ENCODE assay signal across 1 cellular context in genomic region chr2:36663851-36664715, GRCh38.
TF ChIP-seq lines count a peak whose summit lies in the region.

No MANE protein-coding gene starts in this region.

TF ChIP-seq in HepG2, 621 proteins besides CTCF, POLR2A, EP300 and RAD21 (continued from another document):
- TF ChIP-seq ZNF800 (CRISPR knock-in tag; IDR thresholded peaks at IDR 0.05) (no peak), NRL (CRISPR knock-in tag; IDR thresholded peaks at IDR 0.05; ENCODE audit: borderline replicate concordance) (no peak), ZNF282 (IDR thresholded peaks at IDR 0.05; ENCODE audit: partially characterized antibody) (no peak), SOX5 (CRISPR knock-in tag; IDR thresholded peaks at IDR 0.05; ENCODE audit: borderline replicate concordance) (peak; percentile 37; the same call in 1 of the 2 replicates), MEIS2 (CRISPR knock-in tag; IDR thresholded peaks at IDR 0.05) (no peak), MEF2D (CRISPR knock-in tag; IDR thresholded peaks at IDR 0.05) (no peak), ZNF180 (CRISPR knock-in tag; IDR thresholded peaks at IDR 0.05; ENCODE audit: borderline replicate concordance, low read depth) (no peak), ZBTB10 (CRISPR knock-in tag; IDR thresholded peaks at IDR 0.05; ENCODE audit: borderline replicate concordance) (no peak), PHB2 (IDR thresholded peaks at IDR 0.05; ENCODE audit: partially characterized antibody) (no peak), DNMT1 (CRISPR knock-in tag; IDR thresholded peaks at IDR 0.05) (no peak)
- TF ChIP-seq, protein P1, sequence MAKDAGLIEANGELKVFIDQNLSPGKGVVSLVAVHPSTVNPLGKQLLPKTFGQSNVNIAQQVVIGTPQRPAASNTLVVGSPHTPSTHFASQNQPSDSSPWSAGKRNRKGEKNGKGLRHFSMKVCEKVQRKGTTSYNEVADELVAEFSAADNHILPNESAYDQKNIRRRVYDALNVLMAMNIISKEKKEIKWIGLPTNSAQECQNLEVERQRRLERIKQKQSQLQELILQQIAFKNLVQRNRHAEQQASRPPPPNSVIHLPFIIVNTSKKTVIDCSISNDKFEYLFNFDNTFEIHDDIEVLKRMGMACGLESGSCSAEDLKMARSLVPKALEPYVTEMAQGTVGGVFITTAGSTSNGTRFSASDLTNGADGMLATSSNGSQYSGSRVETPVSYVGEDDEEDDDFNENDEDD (CRISPR knock-in tag; IDR thresholded peaks at IDR 0.05; ENCODE audit: borderline replicate concordance) = peak; percentile 51; the same call in 1 of the 2 replicates
- TF ChIP-seq, protein P2, sequence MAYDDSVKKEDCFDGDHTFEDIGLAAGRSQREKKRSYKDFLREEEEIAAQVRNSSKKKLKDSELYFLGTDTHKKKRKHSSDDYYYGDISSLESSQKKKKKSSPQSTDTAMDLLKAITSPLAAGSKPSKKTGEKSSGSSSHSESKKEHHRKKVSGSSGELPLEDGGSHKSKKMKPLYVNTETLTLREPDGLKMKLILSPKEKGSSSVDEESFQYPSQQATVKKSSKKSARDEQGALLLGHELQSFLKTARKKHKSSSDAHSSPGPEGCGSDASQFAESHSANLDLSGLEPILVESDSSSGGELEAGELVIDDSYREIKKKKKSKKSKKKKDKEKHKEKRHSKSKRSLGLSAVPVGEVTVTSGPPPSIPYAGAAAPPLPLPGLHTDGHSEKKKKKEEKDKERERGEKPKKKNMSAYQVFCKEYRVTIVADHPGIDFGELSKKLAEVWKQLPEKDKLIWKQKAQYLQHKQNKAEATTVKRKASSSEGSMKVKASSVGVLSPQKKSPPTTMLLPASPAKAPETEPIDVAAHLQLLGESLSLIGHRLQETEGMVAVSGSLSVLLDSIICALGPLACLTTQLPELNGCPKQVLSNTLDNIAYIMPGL (CRISPR knock-in tag; IDR thresholded peaks at IDR 0.05; ENCODE audit: borderline replicate concordance in 1 of 2, low read depth in 1 of 2) = 0 out of 4 replicates have a peak, but pooled peaks of 1 of the 2 experiments have one; percentile 55
